In the genomic region with DNA sequence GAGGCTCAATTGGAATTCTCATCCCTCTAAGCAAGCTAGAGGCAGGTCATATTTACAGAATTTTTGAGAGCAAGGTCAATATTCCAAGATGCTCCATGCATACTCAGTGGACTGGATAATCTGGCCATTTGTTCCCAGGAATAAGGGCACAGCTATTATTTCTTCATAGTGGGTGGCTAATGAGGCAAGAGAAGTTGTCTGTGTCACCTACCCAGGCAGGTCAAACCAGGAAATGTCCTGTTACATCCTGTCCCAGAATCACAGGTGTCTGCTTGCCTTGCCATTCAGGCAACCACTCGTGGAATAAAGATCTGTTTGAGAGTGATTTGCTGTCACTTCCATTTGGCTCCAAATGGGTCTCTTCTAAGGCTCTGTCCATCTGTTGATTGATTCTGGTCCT, we compare ENCODE assay signal across 22 cellular contexts.
"Had no signal": no experiment of that assay in that cellular context is flagged by ENCODE, and none has a peak within 500 bp of the region (broad histone marks: within the 10 kb centered on the region; RNA-seq: fewer than 3 reads in every experiment).

No MANE protein-coding gene starts in this region.

- H3K4me3 ChIP-seq: lung, psoas muscle, spleen, tibial artery, upper lobe of left lung, uterus had no signal

- H3K27ac ChIP-seq: psoas muscle, spleen, tibial artery, upper lobe of left lung, uterus had no signal

- DNase-seq: effector memory CD4-positive, alpha-beta T cell; erythroblast; foreskin melanocyte; immature natural killer cell; kidney; left colon; left ventricle myocardium superior; mesenchymal stem cell; midbrain; psoas muscle; spleen; stimulated activated CD4-positive, alpha-beta T cell treated with anti-CD3 and anti-CD28 coated beads, Interleukin-15, amount 100 ng/mL, for 24 hours; stimulated activated CD4-positive, alpha-beta T cell treated with anti-CD3 and anti-CD28 coated beads, Interleukin-1b, Interleukin-23, amount 100 ng/mL, for 48 hours; stimulated activated CD4-positive, alpha-beta T cell treated with anti-CD3 and anti-CD28 coated beads, Interleukin-4, amount 100 ng/mL, for 24 hours; tibial artery; upper lobe of left lung; uterus had no signal

- H3K4me1 ChIP-seq: psoas muscle, spleen, tibial artery, upper lobe of left lung, uterus had no signal

- H3K27me3 ChIP-seq: spleen, tibial artery, upper lobe of left lung, uterus had no signal

- H3K36me3 Mint-ChIP-seq: immature natural killer cell; natural killer cell treated with Interleukin-12 subunit alpha and Interleukin-12 subunit beta and Interleukin-15 and Interleukin-18, amount 100 ng/mL, for 72 hours; stimulated activated memory B cell treated with anti-CD40 and anti-IgM and Interleukin-4, amounts not matched to agents 10 μg/mL and 1 μg/mL and 100 μg/mL, for 72 hours had no signal

- ATAC-seq: left colon; left ventricle myocardium superior; natural killer cell treated with Interleukin-12 subunit alpha and Interleukin-12 subunit beta and Interleukin-15 and Interleukin-18, amount 100 ng/mL, for 72 hours; psoas muscle; sciatic nerve; stimulated activated memory B cell treated with anti-CD40 and anti-IgM and Interleukin-4, amounts not matched to agents 10 μg/mL and 1 μg/mL and 100 μg/mL, for 72 hours had no signal

- H3K9me3 ChIP-seq: psoas muscle, spleen, tibial artery, upper lobe of left lung, uterus had no signal

- H3K4me3 Mint-ChIP-seq: immature natural killer cell; natural killer cell treated with Interleukin-12 subunit alpha and Interleukin-12 subunit beta and Interleukin-15 and Interleukin-18, amount 100 ng/mL, for 72 hours; stimulated activated memory B cell treated with anti-CD40 and anti-IgM and Interleukin-4, amounts not matched to agents 10 μg/mL and 1 μg/mL and 100 μg/mL, for 72 hours; stimulated activated naive CD8-positive, alpha-beta T cell treated with anti-CD3 and anti-CD28 coated beads, Interleukin-15, Interleukin-2, amounts not matched to agents 100 ng/mL and 50 ng/mL, for 24 hours had no signal

- H3K27ac Mint-ChIP-seq: immature natural killer cell; natural killer cell treated with Interleukin-12 subunit alpha and Interleukin-12 subunit beta and Interleukin-15 and Interleukin-18, amount 100 ng/mL, for 72 hours; stimulated activated memory B cell treated with anti-CD40 and anti-IgM and Interleukin-4, amounts not matched to agents 10 μg/mL and 1 μg/mL and 100 μg/mL, for 72 hours; stimulated activated naive CD8-positive, alpha-beta T cell treated with anti-CD3 and anti-CD28 coated beads, Interleukin-15, Interleukin-2, amounts not matched to agents 100 ng/mL and 50 ng/mL, for 24 hours had no signal

- H3K36me3 ChIP-seq: spleen, tibial artery, upper lobe of left lung, uterus had no signal

- H3K4me1 Mint-ChIP-seq: immature natural killer cell; stimulated activated memory B cell treated with anti-CD40 and anti-IgM and Interleukin-4, amounts not matched to agents 10 μg/mL and 1 μg/mL and 100 μg/mL, for 72 hours had no signal

- H3K27me3 Mint-ChIP-seq: natural killer cell treated with Interleukin-12 subunit alpha and Interleukin-12 subunit beta and Interleukin-15 and Interleukin-18, amount 100 ng/mL, for 72 hours; stimulated activated memory B cell treated with anti-CD40 and anti-IgM and Interleukin-4, amounts not matched to agents 10 μg/mL and 1 μg/mL and 100 μg/mL, for 72 hours; stimulated activated naive CD8-positive, alpha-beta T cell treated with anti-CD3 and anti-CD28 coated beads, Interleukin-15, Interleukin-2, amounts not matched to agents 100 ng/mL and 50 ng/mL, for 24 hours had no signal
